8 cellular contexts compared by ENCODE assay signal in genomic region chr7:65621556-65622201, GRCh38.
A peak's percentile ranks its signal among the peaks of the same experiment; 100 is the strongest.
DNase-seq lines count a peak whose midpoint lies in the region; ATAC-seq, FAIRE-seq and TF ChIP-seq lines count a peak whose summit lies in the region.
"Not testable (repeated sequence)": the region's sequence is repeated elsewhere in the genome, so short reads cannot be mapped to it uniquely, and the experiment has no call there.

No MANE protein-coding gene starts in this region.

- not testable (repeated sequence) for H3K9me2 ChIP-seq in PC-3 (replicated peaks; ENCODE audit: low read length)

- not testable (repeated sequence) for H3K36me3 ChIP-seq in PC-3 (ENCODE audit: low read depth, low read length); keratinocyte (ENCODE audit: control insufficient read depth in 2 of 2, extremely low read depth in 1 of 2, insufficient read depth in 2 of 2, low read length in 2 of 2); sigmoid colon

- ATAC-seq in PC-3, result peak; percentile 73

- H3K9me3 ChIP-seq in PC-3 (ENCODE audit: low read length); keratinocyte (ENCODE audit: control insufficient read depth, low read depth, low read length); sigmoid colon: not testable (repeated sequence)

- CTCF ChIA-PET in PC-3 (lab: Charles Lee), result not testable (repeated sequence)

- DNase-seq in A172 (ENCODE audit: low spot score) (peak; percentile 6), KG1 (lab: John Stamatoyannopoulos, UW) (peak; percentile 11), PC-3 (peak; percentile 21), dermis blood vessel endothelial cell (peak; percentile 43), sigmoid colon (peak; percentile 53)
- peak; percentile 64 for DNase-seq in activated CD8-positive, alpha-beta memory T cell treated with anti-CD3 and anti-CD28 coated beads for 24 hours
- DNase-seq in keratinocyte (ENCODE audit: low read depth, low spot score), result not testable (repeated sequence)

- intact Hi-C loops in PC-3 (cut with micrococcal nuclease); sigmoid colon (cut with DNase I): not testable (repeated sequence)

- TF ChIP-seq EP300 in sigmoid colon (IDR thresholded peaks at IDR 0.05), result not testable (repeated sequence)

- POLR2A ChIA-PET in PC-3 (lab: Charles Lee; ENCODE audit: unreplicated experiment), result interaction anchor here (0.6 kb wide), 1 partner anchor 49 kb away, joined by 4 read pairs; no protein-coding TSS in a partner anchor

- H4K20me1 ChIP-seq in PC-3 (ENCODE audit: low read length); keratinocyte (ENCODE audit: control insufficient read depth, extremely low read depth, insufficient read depth, low read length): not testable (repeated sequence)

- not testable (repeated sequence) for H3K4me1 ChIP-seq in PC-3 (ENCODE audit: insufficient read depth, low read length); keratinocyte (ENCODE audit: control insufficient read depth, extremely low read depth, insufficient read depth, low read length); sigmoid colon

- H3K27me3 ChIP-seq in PC-3 (ENCODE audit: low read length); keratinocyte (ENCODE audit: control insufficient read depth, extremely low read depth, insufficient read depth, low read length): not testable (repeated sequence)
- H3K27me3 ChIP-seq in sigmoid colon, result peaks cover 0 to 26% (median 0%) of the 10 kb centered on the region in 3 donors

- H3K9me1 ChIP-seq in keratinocyte (ENCODE audit: control insufficient read depth, extremely low read depth, insufficient read depth, low read length), result not testable (repeated sequence)

- not testable (repeated sequence) for H3F3A ChIP-seq in PC-3 (ENCODE audit: low read length, unreplicated experiment)

- not testable (repeated sequence) for H3K27ac ChIP-seq in PC-3 (ENCODE audit: low read length); keratinocyte (ENCODE audit: control insufficient read depth, insufficient read depth, low read length); sigmoid colon

- TF ChIP-seq CTCF in GM12873 (IDR thresholded peaks at IDR 0.05; ENCODE audit: insufficient read depth, low read depth, low read length, missing control alignments) (peak; percentile 50), PC-3 (conservative IDR thresholded peaks at IDR 0.05; ENCODE audit: low read depth, low read length) (peak; percentile 64), keratinocyte (optimal IDR thresholded peaks at IDR 0.05 in 1 of 3, IDR thresholded peaks at IDR 0.05 in 1 of 3, conservative IDR thresholded peaks at IDR 0.05 in 1 of 3; ENCODE audit: extremely low read depth in 1 of 3, insufficient read depth in 2 of 3, low read length in 3 of 3) (peak in 2 of 3 experiments; percentile 36 to 45), sigmoid colon (IDR thresholded peaks at IDR 0.05) (peak in 1 of 4 experiments; percentile 42)

- not testable (repeated sequence) for H3K4me3 ChIP-seq in PC-3 (ENCODE audit: low read length); keratinocyte (ENCODE audit: control insufficient read depth in 2 of 3, extremely low read depth in 1 of 3, insufficient read depth in 2 of 3, low read depth in 1 of 3, low read length in 3 of 3); sigmoid colon

- H3K4me2 ChIP-seq in PC-3 (ENCODE audit: low read length); keratinocyte (ENCODE audit: control insufficient read depth, extremely low read depth, insufficient read depth, low read depth, low read length): not testable (repeated sequence)

- dilution Hi-C loops in keratinocyte (cut with MboI; ENCODE audit: extremely low pct_ligation_motif_present, low sequenced_read_pairs), result not testable (repeated sequence)

- not testable (repeated sequence) for TF ChIP-seq POLR2A in sigmoid colon (IDR thresholded peaks at IDR 0.05)

- H3K79me2 ChIP-seq in PC-3 (ENCODE audit: low read length); keratinocyte (ENCODE audit: control insufficient read depth, insufficient read depth, low read length): not testable (repeated sequence)

- not testable (repeated sequence) for H3K9ac ChIP-seq in PC-3 (ENCODE audit: low read length); keratinocyte (ENCODE audit: control insufficient read depth, extremely low read depth, insufficient read depth, low read length)

- FAIRE-seq in keratinocyte (lab: Jason Lieb, UNC), result not testable (repeated sequence)

- not testable (repeated sequence) for H2AFZ ChIP-seq in PC-3 (ENCODE audit: low read length); keratinocyte (ENCODE audit: control insufficient read depth, low read length)

- BruUV-seq in PC-3 (replicated peaks; lab: Mats Ljungman, UMichigan), result not testable (repeated sequence)

- WGBS in sigmoid colon, 2 donors, result 12 to 28% methylated on average over 6 of the region's 6 CpGs
